ENCODE assay signal across 20 cellular contexts in genomic region chr13:34224877-34225276, GRCh38.
DNase-seq lines count a peak whose midpoint lies in the region; ATAC-seq, FAIRE-seq and TF ChIP-seq lines count a peak whose summit lies in the region.
"Had no signal": no experiment of that assay in that cellular context is flagged by ENCODE, and none has a peak within 500 bp of the region (broad histone marks: within the 10 kb centered on the region; RNA-seq: fewer than 3 reads in every experiment).

No MANE protein-coding gene starts in this region.

- peaks cover 1% of the 10 kb centered on the region for H3K79me1 ChIP-seq in neuronal stem cell (ENCODE audit: low read depth, low read length)

- CTCF ChIA-PET in SK-N-SH (lab: Yijun Ruan, JAX) = no interaction called here

- H2BK15ac ChIP-seq in neuronal stem cell (ENCODE audit: low read length) = no peak overlapping the region

- peak; percentile 39 for TF ChIP-seq RAD21 in SK-N-SH (IDR thresholded peaks at IDR 0.05; ENCODE audit: low read length)

- no peak for FAIRE-seq in small intestine (lab: Jason Lieb, UNC)

- TF ChIP-seq EP300 in SK-N-SH (IDR thresholded peaks at IDR 0.05; ENCODE audit: borderline replicate concordance in 1 of 2, low read depth in 1 of 2, low read length in 1 of 2) = peak in 1 of 2 experiments; percentile 92; a peak in 2 of 4 replicates
- no peak for TF ChIP-seq EP300 in tibial nerve (IDR thresholded peaks at IDR 0.05)

- no peak overlapping the region for H3K4me2 ChIP-seq in SK-N-SH
- no peak overlapping the region for H3K4me2 ChIP-seq in neuronal stem cell (ENCODE audit: insufficient read depth, low read length, poor library complexity, severe bottlenecking)

- no peak overlapping the region for H3K23ac ChIP-seq in neuronal stem cell (ENCODE audit: low read depth, low read length, poor library complexity)

- H3K4ac ChIP-seq in neuronal stem cell (ENCODE audit: low read length) = no peak overlapping the region

- H3K9me3 ChIP-seq in SK-N-SH (no peaks in the 10 kb centered on the region), neuronal stem cell (replicated peaks in 1 of 2; ENCODE audit: control insufficient read depth in 2 of 2, insufficient read depth in 1 of 2, low read depth in 1 of 2, low read length in 2 of 2) (no peaks in the 10 kb centered on the region), small intestine (ENCODE audit: control insufficient read depth, low read depth) (no peaks in the 10 kb centered on the region), tibial nerve (peaks cover 0 to 5% (median 0%) of the 10 kb centered on the region in 4 donors)

- no peak overlapping the region for H2BK5ac ChIP-seq in neuronal stem cell (ENCODE audit: low read length)

- DNase-seq in SK-N-SH (peak; percentile 46), foreskin keratinocyte (peak in 1 of 2 donors; percentile 12), neuronal stem cell (ENCODE audit: low spot score) (no peak), small intestine (no peak), NCI-H2196 treated with DMSO at 0.1 percent for 48 hours (lab: John Stamatoyannopoulos, UW; ENCODE audit: unreplicated experiment) (no peak), tibial nerve (ENCODE audit: low spot score in 2 of 2) (no peak)
- DNase-seq: AML-193, DMS79, H7, HFFc6, KG1, NCI-H1417 treated with DMSO at 0.1 percent for 48 hours, NCI-H187 treated with DMSO at 0.1 percent for 48 hours, NCI-H226, NCI-H524, NCI-H82, PC-3, SIG-M5 had no signal

- H4K91ac ChIP-seq in neuronal stem cell (ENCODE audit: low read depth, low read length, poor library complexity) = peak overlapping the region; percentile 5

- no peak overlapping the region for H4K8ac ChIP-seq in neuronal stem cell (ENCODE audit: low read depth, low read length)

- H2BK12ac ChIP-seq in neuronal stem cell (ENCODE audit: low read length) = no peak overlapping the region

- H3K27me3 ChIP-seq in SK-N-SH (ENCODE audit: insufficient read depth) (no peaks in the 10 kb centered on the region), foreskin keratinocyte (no peaks in the 10 kb centered on the region), neuronal stem cell (ENCODE audit: control insufficient read depth in 3 of 3, insufficient read depth in 3 of 3, low read depth in 1 of 3, low read length in 3 of 3) (no peaks in the 10 kb centered on the region), small intestine (ENCODE audit: control insufficient read depth in 2 of 2, insufficient read depth in 2 of 2, low read length in 2 of 2) (no peaks in the 10 kb centered on the region), tibial nerve (no peaks in the 10 kb centered on the region)

- no peak overlapping the region for H2BK120ac ChIP-seq in neuronal stem cell (ENCODE audit: low read depth, low read length)

- H3K14ac ChIP-seq in neuronal stem cell (ENCODE audit: low read length) = no peak overlapping the region

- ATAC-seq in foreskin keratinocyte = peak; percentile 67
- ATAC-seq in GM19328 (IDR thresholded peaks at IDR 0.05; ENCODE audit: unreplicated experiment) = no peak

- H2AFZ ChIP-seq in SK-N-SH (ENCODE audit: low read depth) = 0 out of 2 replicates have a peak overlapping the region, but pooled peaks have one; percentile 26
- no peak overlapping the region for H2AFZ ChIP-seq in neuronal stem cell (ENCODE audit: low read length)

- H3K9ac ChIP-seq in SK-N-SH (no peak overlapping the region), neuronal stem cell (ENCODE audit: low read depth, low read length, poor library complexity) (no peak overlapping the region)

- H3K9me2 ChIP-seq in SK-N-SH = no peaks in the 10 kb centered on the region

- peak overlapping the region in 1 of 2 experiments; percentile 73; a peak in 2 of 4 replicates for H3K27ac ChIP-seq in SK-N-SH (ENCODE audit: low read depth in 2 of 2, low read length in 1 of 2)
- no peak overlapping the region for H3K27ac ChIP-seq in foreskin keratinocyte
- H3K27ac ChIP-seq in neuronal stem cell (replicated peaks; ENCODE audit: low read length) = no peak overlapping the region
- no peak overlapping the region for H3K27ac ChIP-seq in small intestine (ENCODE audit: low read depth in 1 of 2, low read length in 1 of 2)
- H3K27ac ChIP-seq in tibial nerve = no peak overlapping the region
- H3K27ac ChIP-seq: RWPE1 had no signal

- H3F3A ChIP-seq in SK-N-SH (replicated peaks; ENCODE audit: insufficient read depth) = no peaks in the 10 kb centered on the region

- no peak for TF ChIP-seq CTCF in SK-N-SH (IDR thresholded peaks at IDR 0.05)
- no peak for TF ChIP-seq CTCF in foreskin keratinocyte (conservative IDR thresholded peaks at IDR 0.05)
- no peak for TF ChIP-seq CTCF in tibial nerve (IDR thresholded peaks at IDR 0.05)

- H3K4me3 ChIP-seq in SK-N-SH (ENCODE audit: low read depth in 2 of 2, low read length in 1 of 2) (no peak overlapping the region), neuronal stem cell (ENCODE audit: low read length in 2 of 2) (no peak overlapping the region), small intestine (ENCODE audit: low read depth in 1 of 2, low read length in 2 of 2) (no peak overlapping the region), tibial nerve (no peak overlapping the region)

- peak overlapping the region; percentile 11 for H3K18ac ChIP-seq in neuronal stem cell (ENCODE audit: low read length)

- POLR2A ChIA-PET in SK-N-SH (lab: Yijun Ruan, JAX) = interaction anchor here (1.0 kb wide), 1 partner anchor 194 kb away, joined by 3 read pairs; no protein-coding TSS in a partner anchor

- H2AK5ac ChIP-seq in neuronal stem cell (ENCODE audit: low read depth, low read length) = no peak overlapping the region

- no peaks in the 10 kb centered on the region for H3K36me3 ChIP-seq in SK-N-SH (replicated peaks in 1 of 2; ENCODE audit: control insufficient read depth in 1 of 2, insufficient read depth in 2 of 2, low read length in 1 of 2)
- no peaks in the 10 kb centered on the region for H3K36me3 ChIP-seq in neuronal stem cell (replicated peaks in 1 of 2; ENCODE audit: control insufficient read depth in 2 of 2, insufficient read depth in 2 of 2, low read length in 2 of 2)
- H3K36me3 ChIP-seq in small intestine (ENCODE audit: control insufficient read depth in 2 of 2, insufficient read depth in 2 of 2, low read length in 2 of 2) = no peaks in the 10 kb centered on the region
- no peaks in the 10 kb centered on the region for H3K36me3 ChIP-seq in tibial nerve

- no peak for TF ChIP-seq POLR2A in tibial nerve (IDR thresholded peaks at IDR 0.05)

- WGBS in SK-N-SH (ENCODE audit: low lambda C conversion rate) = 41% methylated on average over 10 of the region's 10 CpGs
- WGBS in neuronal stem cell (ENCODE audit: extremely low coverage in 2 of 2, insufficient read length in 2 of 2, insufficient replicate concordance in 1 of 2), 2 donors = no CpG with 5 or more reads among the region's 10 CpGs
- 60 to 67% (median 64%) methylated on average over 10 of the region's 10 CpGs for WGBS in small intestine, 3 donors
- WGBS in tibial nerve, 2 donors = 58 to 67% methylated on average over 10 of the region's 10 CpGs

- H3K79me2 ChIP-seq in SK-N-SH (ENCODE audit: insufficient read depth) = no peaks in the 10 kb centered on the region

- H3K4me1 ChIP-seq in SK-N-SH (ENCODE audit: control insufficient read depth in 1 of 2, insufficient read depth in 2 of 2, low read depth in 1 of 2, low read length in 1 of 2) = peaks cover 0 to 10% of the 10 kb centered on the region in 2 experiments; a peak in 2 of 4 replicates
- H3K4me1 ChIP-seq in foreskin keratinocyte = no peaks in the 10 kb centered on the region
- no peaks in the 10 kb centered on the region for H3K4me1 ChIP-seq in neuronal stem cell (ENCODE audit: control insufficient read depth in 2 of 2, insufficient read depth in 1 of 2, low read depth in 1 of 2, low read length in 2 of 2)
- no peaks in the 10 kb centered on the region for H3K4me1 ChIP-seq in small intestine (ENCODE audit: control insufficient read depth in 2 of 2, insufficient read depth in 1 of 2, low read depth in 1 of 2, low read length in 1 of 2)
- H3K4me1 ChIP-seq in tibial nerve = no peaks in the 10 kb centered on the region

- no peaks in the 10 kb centered on the region for H4K20me1 ChIP-seq in SK-N-SH (ENCODE audit: insufficient read depth)

TF ChIP-seq in SK-N-SH, 30 proteins besides CTCF, POLR2A, EP300 and RAD21 (continues in another document):
- TF ChIP-seq FOXJ3 (CRISPR knock-in tag; IDR thresholded peaks at IDR 0.05) (peak; percentile 91), FOSL2 (IDR thresholded peaks at IDR 0.05; ENCODE audit: borderline replicate concordance, low read depth) (no peak), SMC3 (IDR thresholded peaks at IDR 0.05; ENCODE audit: low read depth, low read length) (peak; percentile 7; the same call in 1 of the 2 replicates), CHD2 (IDR thresholded peaks at IDR 0.05; ENCODE audit: low read length, partially characterized antibody) (peak; percentile 59), MEF2A (IDR thresholded peaks at IDR 0.05; ENCODE audit: borderline replicate concordance, low read depth) (no peak), NFIC (IDR thresholded peaks at IDR 0.05; ENCODE audit: borderline replicate concordance) (no peak), FOXM1 (IDR thresholded peaks at IDR 0.05; ENCODE audit: low read depth) (no peak), RCOR1 (IDR thresholded peaks at IDR 0.05; ENCODE audit: low read length) (peak; percentile 98), POLR2AphosphoS5 (IDR thresholded peaks at IDR 0.05; ENCODE audit: low read depth, low read length) (no peak), MXI1 (IDR thresholded peaks at IDR 0.05; ENCODE audit: low read depth, low read length) (peak; percentile 64; the same call in 1 of the 2 replicates), EZH2phosphoT487 (IDR thresholded peaks at IDR 0.05; ENCODE audit: borderline replicate concordance, low read depth) (no peak), PBX3 (IDR thresholded peaks at IDR 0.05) (no peak), TEAD4 (IDR thresholded peaks at IDR 0.05; ENCODE audit: borderline replicate concordance, insufficient read depth) (no peak)
